1 cellular context compared by ENCODE assay signal in the genomic region with DNA sequence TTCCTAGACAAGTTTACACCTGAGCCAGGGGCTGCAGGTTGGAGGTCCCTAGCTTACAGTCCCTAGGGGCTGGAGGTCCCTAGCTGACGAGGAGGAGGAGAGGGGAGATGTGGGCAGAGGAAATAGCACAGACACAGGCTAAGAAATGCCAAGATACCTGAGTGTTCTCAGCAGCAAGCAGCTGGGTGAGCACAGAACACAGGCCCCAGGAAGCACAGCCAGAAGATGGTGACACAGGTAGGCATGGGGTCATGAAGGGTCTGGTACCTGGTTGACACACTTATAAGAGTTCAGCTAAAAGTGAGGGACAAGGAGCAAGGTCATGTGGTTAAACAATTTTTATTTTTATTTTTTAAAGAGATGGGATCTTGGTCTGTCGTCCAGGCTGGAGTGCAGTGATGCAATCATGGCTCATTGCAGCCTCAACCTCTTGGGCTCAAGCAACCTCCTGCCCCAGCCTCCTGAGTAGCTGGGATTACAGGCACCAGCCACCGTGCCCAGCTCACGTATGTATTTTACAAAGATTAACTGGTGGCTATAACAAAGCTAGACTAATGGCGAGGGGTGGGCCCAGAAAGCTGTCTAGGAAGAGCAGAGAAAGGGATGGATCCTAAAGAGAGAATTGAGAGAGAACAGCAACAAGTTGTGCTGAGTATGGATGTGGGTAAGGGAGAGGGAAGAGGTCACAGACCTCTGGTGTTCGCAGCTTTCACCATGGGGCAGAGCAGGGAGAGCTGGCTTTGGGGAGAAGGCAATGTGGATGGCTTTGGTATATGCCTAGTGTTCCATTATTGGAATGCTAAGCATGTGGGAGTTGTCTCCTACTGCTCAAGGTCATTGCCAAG.
A peak's percentile ranks its signal among the peaks of the same experiment; 100 is the strongest.
TF ChIP-seq lines count a peak whose summit lies in the region.

No MANE protein-coding gene starts in this region.

TF ChIP-seq in A549, 52 proteins besides CTCF, POLR2A, EP300 and RAD21 (continued from another document):
- TF ChIP-seq, protein P1, sequence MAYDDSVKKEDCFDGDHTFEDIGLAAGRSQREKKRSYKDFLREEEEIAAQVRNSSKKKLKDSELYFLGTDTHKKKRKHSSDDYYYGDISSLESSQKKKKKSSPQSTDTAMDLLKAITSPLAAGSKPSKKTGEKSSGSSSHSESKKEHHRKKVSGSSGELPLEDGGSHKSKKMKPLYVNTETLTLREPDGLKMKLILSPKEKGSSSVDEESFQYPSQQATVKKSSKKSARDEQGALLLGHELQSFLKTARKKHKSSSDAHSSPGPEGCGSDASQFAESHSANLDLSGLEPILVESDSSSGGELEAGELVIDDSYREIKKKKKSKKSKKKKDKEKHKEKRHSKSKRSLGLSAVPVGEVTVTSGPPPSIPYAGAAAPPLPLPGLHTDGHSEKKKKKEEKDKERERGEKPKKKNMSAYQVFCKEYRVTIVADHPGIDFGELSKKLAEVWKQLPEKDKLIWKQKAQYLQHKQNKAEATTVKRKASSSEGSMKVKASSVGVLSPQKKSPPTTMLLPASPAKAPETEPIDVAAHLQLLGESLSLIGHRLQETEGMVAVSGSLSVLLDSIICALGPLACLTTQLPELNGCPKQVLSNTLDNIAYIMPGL (CRISPR knock-in tag; IDR thresholded peaks at IDR 0.05; ENCODE audit: borderline replicate concordance) = no peak
- TF ChIP-seq TFCP2L1 (CRISPR knock-in tag; IDR thresholded peaks at IDR 0.05) (no peak), HOXA7 (CRISPR knock-in tag; IDR thresholded peaks at IDR 0.05) (peak; percentile 78; the same call in 1 of the 2 replicates), MAFK (IDR thresholded peaks at IDR 0.05; ENCODE audit: partially characterized antibody) (no peak), HOXB5 (CRISPR knock-in tag; IDR thresholded peaks at IDR 0.05) (no peak), MAZ (IDR thresholded peaks at IDR 0.05; ENCODE audit: borderline replicate concordance, low read depth, low read length) (no peak), HDAC2 (IDR thresholded peaks at IDR 0.05) (no peak), NR3C1 (IDR thresholded peaks at IDR 0.05) (no peak), GATA3 (IDR thresholded peaks at IDR 0.05; ENCODE audit: borderline replicate concordance) (no peak), FOSB (CRISPR knock-in tag; IDR thresholded peaks at IDR 0.05) (0 out of 2 replicates have a peak, but pooled peaks have one; percentile 27), CEBPB (IDR thresholded peaks at IDR 0.05) (peak in 1 of 2 experiments; percentile 51; a peak in 3 of 4 replicates), ZSCAN20 (CRISPR knock-in tag; IDR thresholded peaks at IDR 0.05) (no peak), FOSL2 (IDR thresholded peaks at IDR 0.05) (no peak), FOSL2 (CRISPR knock-in tag; IDR thresholded peaks at IDR 0.05) (no peak), PHF8 (IDR thresholded peaks at IDR 0.05; ENCODE audit: borderline replicate concordance, low read depth) (no peak)
- TF ChIP-seq, protein P2, sequence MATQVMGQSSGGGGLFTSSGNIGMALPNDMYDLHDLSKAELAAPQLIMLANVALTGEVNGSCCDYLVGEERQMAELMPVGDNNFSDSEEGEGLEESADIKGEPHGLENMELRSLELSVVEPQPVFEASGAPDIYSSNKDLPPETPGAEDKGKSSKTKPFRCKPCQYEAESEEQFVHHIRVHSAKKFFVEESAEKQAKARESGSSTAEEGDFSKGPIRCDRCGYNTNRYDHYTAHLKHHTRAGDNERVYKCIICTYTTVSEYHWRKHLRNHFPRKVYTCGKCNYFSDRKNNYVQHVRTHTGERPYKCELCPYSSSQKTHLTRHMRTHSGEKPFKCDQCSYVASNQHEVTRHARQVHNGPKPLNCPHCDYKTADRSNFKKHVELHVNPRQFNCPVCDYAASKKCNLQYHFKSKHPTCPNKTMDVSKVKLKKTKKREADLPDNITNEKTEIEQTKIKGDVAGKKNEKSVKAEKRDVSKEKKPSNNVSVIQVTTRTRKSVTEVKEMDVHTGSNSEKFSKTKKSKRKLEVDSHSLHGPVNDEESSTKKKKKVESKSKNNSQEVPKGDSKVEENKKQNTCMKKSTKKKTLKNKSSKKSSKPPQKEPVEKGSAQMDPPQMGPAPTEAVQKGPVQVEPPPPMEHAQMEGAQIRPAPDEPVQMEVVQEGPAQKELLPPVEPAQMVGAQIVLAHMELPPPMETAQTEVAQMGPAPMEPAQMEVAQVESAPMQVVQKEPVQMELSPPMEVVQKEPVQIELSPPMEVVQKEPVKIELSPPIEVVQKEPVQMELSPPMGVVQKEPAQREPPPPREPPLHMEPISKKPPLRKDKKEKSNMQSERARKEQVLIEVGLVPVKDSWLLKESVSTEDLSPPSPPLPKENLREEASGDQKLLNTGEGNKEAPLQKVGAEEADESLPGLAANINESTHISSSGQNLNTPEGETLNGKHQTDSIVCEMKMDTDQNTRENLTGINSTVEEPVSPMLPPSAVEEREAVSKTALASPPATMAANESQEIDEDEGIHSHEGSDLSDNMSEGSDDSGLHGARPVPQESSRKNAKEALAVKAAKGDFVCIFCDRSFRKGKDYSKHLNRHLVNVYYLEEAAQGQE (IDR thresholded peaks at IDR 0.05) = no peak
- TF ChIP-seq, protein P3, sequence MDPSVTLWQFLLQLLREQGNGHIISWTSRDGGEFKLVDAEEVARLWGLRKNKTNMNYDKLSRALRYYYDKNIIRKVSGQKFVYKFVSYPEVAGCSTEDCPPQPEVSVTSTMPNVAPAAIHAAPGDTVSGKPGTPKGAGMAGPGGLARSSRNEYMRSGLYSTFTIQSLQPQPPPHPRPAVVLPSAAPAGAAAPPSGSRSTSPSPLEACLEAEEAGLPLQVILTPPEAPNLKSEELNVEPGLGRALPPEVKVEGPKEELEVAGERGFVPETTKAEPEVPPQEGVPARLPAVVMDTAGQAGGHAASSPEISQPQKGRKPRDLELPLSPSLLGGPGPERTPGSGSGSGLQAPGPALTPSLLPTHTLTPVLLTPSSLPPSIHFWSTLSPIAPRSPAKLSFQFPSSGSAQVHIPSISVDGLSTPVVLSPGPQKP (IDR thresholded peaks at IDR 0.05; ENCODE audit: low read depth, low read length) = no peak
